ENCODE assay signal across 4 cellular contexts in the genomic region with DNA sequence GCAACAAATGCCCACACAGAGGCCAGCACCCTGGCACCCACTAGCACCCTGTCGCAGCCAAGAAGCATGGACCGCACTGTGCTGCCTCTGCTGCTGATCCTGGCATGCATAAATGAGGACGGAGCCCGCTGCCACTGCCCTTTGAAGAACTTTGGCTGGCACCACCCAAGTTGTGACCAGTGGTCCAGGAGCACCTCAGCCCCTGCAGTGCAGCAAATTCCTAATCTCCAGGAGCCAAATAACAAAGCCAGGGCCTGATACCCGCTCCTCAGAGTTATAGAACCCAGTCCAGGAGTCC.
"Had no signal": no experiment of that assay in that cellular context is flagged by ENCODE, and none has a peak within 500 bp of the region (broad histone marks: within the 10 kb centered on the region; RNA-seq: fewer than 3 reads in every experiment).

No MANE protein-coding gene starts in this region.

- H3K4me3 Mint-ChIP-seq: GM23338, H9 had no signal

- H3K27ac Mint-ChIP-seq: GM23338, H9 had no signal

- H3K4me3 ChIP-seq: GM23338 had no signal

- ATAC-seq: GM23338 had no signal

- H3K9me3 Mint-ChIP-seq: GM23338 had no signal

- DNase-seq: H9, HCEC 1CT, IMR-90 had no signal

- H3K4me1 Mint-ChIP-seq: GM23338, H9 had no signal
